8 cellular contexts compared by ENCODE assay signal in the genomic region with DNA sequence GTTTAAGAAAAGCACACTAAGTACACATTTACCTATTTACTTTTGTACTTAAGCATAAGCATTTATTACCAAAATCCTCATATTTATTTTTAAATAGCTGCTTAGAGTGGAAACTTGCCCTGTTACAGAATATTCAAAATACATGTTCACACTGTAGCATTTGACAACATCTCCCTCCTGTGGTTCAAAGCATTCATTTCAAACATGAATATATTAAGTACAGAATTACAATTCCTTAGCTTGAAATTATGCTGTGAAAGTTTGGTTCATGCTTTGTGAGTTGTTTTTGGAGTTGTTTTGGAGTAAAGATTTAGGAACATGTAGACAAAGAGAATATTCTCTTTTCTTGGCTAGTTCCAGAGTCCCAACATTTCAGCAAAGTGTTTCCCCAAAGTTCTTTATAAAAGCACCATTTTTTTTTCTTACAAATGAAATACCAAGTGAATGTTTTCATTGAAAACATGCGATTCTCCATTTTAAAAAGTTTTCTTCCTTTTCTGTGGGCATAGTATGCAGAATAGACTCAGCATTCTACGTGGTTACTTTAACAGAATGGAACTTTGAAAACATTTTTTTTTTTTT. TPM values are rescaled to one million over a fixed set of nuclear protein-coding genes. Genes with fewer than 3 reads are reported as not detected.
DNase-seq lines count a peak whose midpoint lies in the region; ATAC-seq, FAIRE-seq and TF ChIP-seq lines count a peak whose summit lies in the region.

No MANE protein-coding gene starts in this region.

- H3K9me3 ChIP-seq in Panc1 (ENCODE audit: control insufficient read depth, insufficient read depth, low read depth, low read length) (no peaks in the 10 kb centered on the region), endothelial cell of umbilical vein (replicated peaks; ENCODE audit: control insufficient read depth, insufficient read depth, low read length) (no peaks in the 10 kb centered on the region)

- no peak for TF ChIP-seq POLR2A in endothelial cell of umbilical vein (IDR thresholded peaks at IDR 0.05; ENCODE audit: low read depth, low read length)

- no peak overlapping the region for H3K9ac ChIP-seq in endothelial cell of umbilical vein (replicated peaks; ENCODE audit: extremely low read depth, insufficient read depth, low read length)

- H3K4me3 Mint-ChIP-seq in activated T-cell treated with anti-CD3 and anti-CD28 coated beads, Interleukin-2, amount 50 U/mL, for 72 hours = no peak overlapping the region

- FAIRE-seq in endothelial cell of umbilical vein (lab: Jason Lieb, UNC) = peak; percentile 69

- H3K79me2 ChIP-seq in endothelial cell of umbilical vein (ENCODE audit: control insufficient read depth, insufficient read depth, low read length) = no peaks in the 10 kb centered on the region

- H3K9me1 ChIP-seq in endothelial cell of umbilical vein (replicated peaks; ENCODE audit: control insufficient read depth, extremely low read depth, insufficient read depth, low read length) = no peaks in the 10 kb centered on the region

- peaks cover 36% of the 10 kb centered on the region for H3K4me1 ChIP-seq in Panc1 (ENCODE audit: control insufficient read depth, insufficient read depth, low read length)
- peaks cover 14% of the 10 kb centered on the region for H3K4me1 ChIP-seq in endothelial cell of umbilical vein (ENCODE audit: control insufficient read depth, extremely low read depth, insufficient read depth, low read length)

- H3K27ac Mint-ChIP-seq in activated T-cell treated with anti-CD3 and anti-CD28 coated beads, Interleukin-2, amount 50 U/mL, for 72 hours = peak overlapping the region; percentile 81

- H2AFZ ChIP-seq in endothelial cell of umbilical vein (ENCODE audit: low read depth, low read length) = no peak overlapping the region

- no peak overlapping the region for H3K4me3 ChIP-seq in Panc1 (ENCODE audit: low read depth in 2 of 2, low read length in 2 of 2)
- no peak overlapping the region for H3K4me3 ChIP-seq in endothelial cell of umbilical vein (replicated peaks in 1 of 3; ENCODE audit: insufficient read depth in 1 of 3, low read depth in 1 of 3, low read length in 3 of 3)

- POLR2A ChIA-PET in Panc1 (lab: Charles Lee) = interaction anchor here (0.5 to 1.2 kb wide), 5 partner anchors 14 to 112 kb away, joined by 3 to 10 read pairs (median 4); no protein-coding TSS in a partner anchor
- POLR2A ChIA-PET in endothelial cell of umbilical vein (lab: Charles Lee) = interaction anchor here (0.5 to 1.4 kb wide), 6 partner anchors 7 to 156 kb away, joined by 3 to 15 read pairs (median 4); no protein-coding TSS in a partner anchor

- dilution Hi-C loops in endothelial cell of umbilical vein (cut with MboI; ENCODE audit: extremely low pct_ligation_motif_present, low sequenced_read_pairs) = no loop called here

- intact Hi-C loops in Panc1 (cut with micrococcal nuclease; ENCODE audit: unreplicated experiment) (no loop called here), endothelial cell of umbilical vein (cut with micrococcal nuclease) (loop anchor here (1.0 to 10.0 kb wide), 3 partner anchors 106 to 175 kb away; no protein-coding TSS in a partner anchor)

- TF ChIP-seq CTCF in Panc1 (IDR thresholded peaks at IDR 0.05) (no peak), endothelial cell of umbilical vein (IDR thresholded peaks at IDR 0.05; ENCODE audit: extremely low read depth in 1 of 2, insufficient read depth in 1 of 2, low read depth in 1 of 2, low read length in 2 of 2) (peak; percentile 29 to 45), GM20000 (IDR thresholded peaks at IDR 0.05; ENCODE audit: extremely low read depth, missing control alignments) (no peak)

- ATAC-seq in activated T-cell treated with anti-CD3 and anti-CD28 coated beads, Interleukin-2, amount 50 U/mL, for 72 hours (replicated peaks in 1 of 2) = peak; percentile 52 to 72
- ATAC-seq in Panc1 = peak; percentile 56

- H3K9me3 Mint-ChIP-seq in activated T-cell treated with anti-CD3 and anti-CD28 coated beads, Interleukin-2, amount 50 U/mL, for 72 hours = no peaks in the 10 kb centered on the region

- H3K27me3 ChIP-seq in Panc1 (ENCODE audit: control insufficient read depth, insufficient read depth, low read length) (no peaks in the 10 kb centered on the region), endothelial cell of umbilical vein (ENCODE audit: control insufficient read depth in 2 of 2, insufficient read depth in 2 of 2, low read length in 2 of 2) (no peaks in the 10 kb centered on the region)

- no peaks in the 10 kb centered on the region for H4K20me1 ChIP-seq in endothelial cell of umbilical vein (replicated peaks; ENCODE audit: control insufficient read depth, extremely low read depth, insufficient read depth, low read length)

- BruUV-seq in Panc1 (replicated peaks; lab: Mats Ljungman, UMichigan) (TSS peak; percentile 59), endothelial cell of umbilical vein (replicated peaks; lab: Mats Ljungman, UMichigan) (no TSS peak)

- H3K4me2 ChIP-seq in endothelial cell of umbilical vein (ENCODE audit: insufficient read depth, low read length) = no peak overlapping the region

- in situ Hi-C loops in Panc1 (cut with HindIII; ENCODE audit: low pct_unique_long_range_greater_than_20kb, low sequenced_read_pairs) = no loop called here

- H3K27me3 Mint-ChIP-seq in activated T-cell treated with anti-CD3 and anti-CD28 coated beads, Interleukin-2, amount 50 U/mL, for 72 hours (ENCODE audit: low read depth) = no peaks in the 10 kb centered on the region

- H3K36me3 ChIP-seq in Panc1 (ENCODE audit: control insufficient read depth, insufficient read depth, low read length) (no peaks in the 10 kb centered on the region), endothelial cell of umbilical vein (ENCODE audit: control insufficient read depth in 2 of 2, extremely low read depth in 1 of 2, insufficient read depth in 2 of 2, low read length in 2 of 2) (no peaks in the 10 kb centered on the region)

- peaks cover 28% of the 10 kb centered on the region for H3K4me1 Mint-ChIP-seq in activated T-cell treated with anti-CD3 and anti-CD28 coated beads, Interleukin-2, amount 50 U/mL, for 72 hours (ENCODE audit: low read depth)

- peaks cover 0 to 10% of the 10 kb centered on the region in 2 donors for H3K36me3 Mint-ChIP-seq in activated T-cell treated with anti-CD3 and anti-CD28 coated beads, Interleukin-2, amount 50 U/mL, for 72 hours (ENCODE audit: insufficient read depth in 2 of 2)

- no peak for DNase-seq in activated T-cell treated with anti-CD3 and anti-CD28 coated beads, Interleukin-2, amount 50 U/mL, for 72 hours
- no peak for DNase-seq in activated T-cell treated with anti-CD3 and anti-CD28 coated beads, Interleukin-2, amount 50 U/mL, for 1 hour
- DNase-seq in Panc1 (ENCODE audit: low read depth, low spot score) = no peak
- DNase-seq in endothelial cell of umbilical vein (ENCODE audit: low read depth, low spot score) = peak; percentile 76
- DNase-seq in pons (ENCODE audit: low spot score) = peak; percentile 53
- no peak for DNase-seq in GM20000 (ENCODE audit: low spot score)
- DNase-seq in NCI-H2171 treated with DMSO at 0.1 percent for 48 hours (lab: John Stamatoyannopoulos, UW) = no peak
- DNase-seq in KG1 (lab: John Stamatoyannopoulos, UW) = no peak

- H3K27ac ChIP-seq in Panc1 (ENCODE audit: low read length) (peak overlapping the region; percentile 100), endothelial cell of umbilical vein (ENCODE audit: insufficient read depth, low read depth, low read length) (no peak overlapping the region)

- CTCF ChIA-PET in Panc1 (lab: Charles Lee) = interaction anchor here (0.7 to 1.5 kb wide), 6 partner anchors 10 to 161 kb away, joined by 3 to 5 read pairs (median 3); no protein-coding TSS in a partner anchor
- CTCF ChIA-PET in endothelial cell of umbilical vein (lab: Charles Lee) = interaction anchor here (0.6 to 2.0 kb wide), 50 partner anchors 9 to 549 kb away, joined by 3 to 55 read pairs (median 6); partner anchors contain the start of genes CLTC, PTRH2 and VMP1

TF ChIP-seq in endothelial cell of umbilical vein, 7 proteins besides CTCF, POLR2A, EP300 and RAD21:
- TF ChIP-seq MAX (IDR thresholded peaks at IDR 0.05; ENCODE audit: insufficient read depth, insufficient read length) (no peak), JUN (IDR thresholded peaks at IDR 0.05; ENCODE audit: borderline replicate concordance, insufficient read depth, insufficient read length, low read depth) (no peak)

RNA-seq across cellular contexts. Expression of gene TUBD1, which starts 33.2 kb away (rescaled TPM):
- 10 to 100 TPM; 13.8 to 14.3 TPM for total RNA-seq in activated T-cell treated with anti-CD3 and anti-CD28 coated beads, Interleukin-2, amount 50 U/mL, for 72 hours
- total RNA-seq in Panc1 (2021; ENCODE audit: unreplicated experiment) (12.5 TPM), endothelial cell of umbilical vein (11.3 and 11.6 TPM in 2 replicates)
- 8.6 TPM for polyA plus RNA-seq in Panc1 (2012; ENCODE audit: insufficient read length)
- 4.1 and 4.9 TPM in 2 replicates for polyA plus RNA-seq in endothelial cell of umbilical vein
- polyA plus RNA-seq in endothelial cell of umbilical vein (2011; cell fraction: cytosol; rRNA removed) = 6.0 and 6.4 TPM in 2 replicates
- polyA plus RNA-seq in endothelial cell of umbilical vein (2011; cell fraction: nucleus; rRNA removed) = 6.3 and 8.4 TPM in 2 replicates
- polyA plus RNA-seq in endothelial cell of umbilical vein (2012) = 9.6 and 10.6 TPM in 2 replicates
- 14.2 and 22.1 TPM in 2 replicates for polyA minus RNA-seq in endothelial cell of umbilical vein
- polyA minus RNA-seq in endothelial cell of umbilical vein (2011; cell fraction: cytosol; rRNA and poly(A)+ RNA removed) = 14.6 TPM
- polyA minus RNA-seq in endothelial cell of umbilical vein (2011; cell fraction: nucleus; rRNA and poly(A)+ RNA removed) = 7.4 and 13.4 TPM in 2 replicates

RNA-seq across cellular contexts. Expression of gene RPS6KB1, which starts 33.4 kb away (rescaled TPM):
- total RNA-seq in activated T-cell treated with anti-CD3 and anti-CD28 coated beads, Interleukin-2, amount 50 U/mL, for 72 hours = 10 to 100 TPM; 65.8 to 68.8 TPM
- total RNA-seq in Panc1 (2021; ENCODE audit: unreplicated experiment) = 34.6 TPM
- 28.0 TPM for polyA plus RNA-seq in Panc1 (2012; ENCODE audit: insufficient read length)
- 40.5 and 45.7 TPM in 2 replicates for total RNA-seq in endothelial cell of umbilical vein
- 4.1 and 5.4 TPM in 2 replicates for polyA plus RNA-seq in endothelial cell of umbilical vein
- polyA plus RNA-seq in endothelial cell of umbilical vein (2011; cell fraction: cytosol; rRNA removed) = 11.4 and 11.6 TPM in 2 replicates
- 19.4 and 21.8 TPM in 2 replicates for polyA plus RNA-seq in endothelial cell of umbilical vein (2011; cell fraction: nucleus; rRNA removed)
- 22.3 and 31.8 TPM in 2 replicates for polyA plus RNA-seq in endothelial cell of umbilical vein (2012)
- 18.4 and 23.7 TPM in 2 replicates for polyA minus RNA-seq in endothelial cell of umbilical vein
- 15.4 TPM for polyA minus RNA-seq in endothelial cell of umbilical vein (2011; cell fraction: cytosol; rRNA and poly(A)+ RNA removed)
- 26.0 and 43.6 TPM in 2 replicates for polyA minus RNA-seq in endothelial cell of umbilical vein (2011; cell fraction: nucleus; rRNA and poly(A)+ RNA removed)

Comparison
In these comparisons a context has a peak if more than half of its experiments do, and no peak if none do; other contexts are left out.
1. DNase-seq: peak in endothelial cell of umbilical vein (single experiment) and pons (single experiment); none in activated T-cell treated with anti-CD3 and anti-CD28 coated beads, Interleukin-2, amount 50 U/mL, for 72 hours (0 of 2), activated T-cell treated with anti-CD3 and anti-CD28 coated beads, Interleukin-2, amount 50 U/mL, for 1 hour (single experiment), Panc1 (single experiment), GM20000 (single experiment), NCI-H2171 treated with DMSO at 0.1 percent for 48 hours (single experiment) and KG1 (single experiment).
2. CTCF ChIP-seq: peak in endothelial cell of umbilical vein (2 of 2); none in Panc1 (single experiment) and GM20000 (single experiment).